Comparison of ENCODE assay signal across 36 cellular contexts in the genomic region with DNA sequence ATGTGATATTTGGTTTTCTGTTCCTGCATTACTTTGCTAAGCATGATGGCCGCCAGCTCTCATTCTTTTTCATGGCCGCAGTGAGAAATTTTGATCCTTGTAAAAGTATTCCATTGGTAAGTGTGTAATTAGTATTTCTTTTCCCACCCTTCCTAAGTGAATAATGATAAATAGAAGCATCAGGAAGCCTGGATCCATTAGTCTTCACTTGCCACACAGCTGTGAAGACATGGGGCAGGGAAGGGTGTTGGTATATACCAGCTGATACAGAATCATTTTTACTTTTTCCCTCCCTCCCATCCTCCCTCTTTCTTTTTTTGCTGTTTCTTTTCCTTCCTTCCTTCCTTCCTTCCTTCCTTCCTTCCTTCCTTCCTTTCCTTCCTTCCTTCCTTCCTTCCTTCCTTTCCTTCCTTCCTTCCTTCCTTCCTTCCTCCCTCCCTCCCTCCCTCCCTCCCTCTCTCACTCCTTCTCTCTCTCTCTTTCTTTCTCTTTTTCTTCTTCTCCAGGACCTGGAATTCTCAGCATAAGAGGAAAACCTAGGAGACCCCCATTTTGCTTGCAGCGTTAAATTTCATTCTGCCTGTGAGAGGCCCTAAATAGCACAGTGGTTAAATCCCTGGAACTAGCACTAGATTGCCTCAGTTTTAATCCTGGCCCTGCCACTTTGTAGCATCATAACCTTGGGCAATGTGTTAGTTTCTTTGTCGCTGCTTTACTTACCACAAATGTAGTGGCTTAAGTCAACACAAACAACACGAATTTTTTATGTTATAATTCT. TPM values are rescaled to one million over a fixed set of nuclear protein-coding genes. Genes with fewer than 3 reads are reported as not detected.
"Had no signal": no experiment of that assay in that cellular context is flagged by ENCODE, and none has a peak within 500 bp of the region (broad histone marks: within the 10 kb centered on the region; RNA-seq: fewer than 3 reads in every experiment).

No MANE protein-coding gene starts in this region.

- H3K4me3 ChIP-seq: adrenal gland, breast epithelium had no signal

- H3K36me3 ChIP-seq: adrenal gland, brain microvascular endothelial cell, breast epithelium had no signal

- FAIRE-seq: TTC549 had no signal

- H3K36me3 Mint-ChIP-seq: activated CD4-positive, alpha-beta memory T cell treated with anti-CD3 and anti-CD28 coated beads for 36 hours; activated naive CD4-positive, alpha-beta T cell treated with anti-CD3 and anti-CD28 coated beads, Interleukin-2, amount 10 ng/mL, durations not matched to agents 7 days and 5 days; activated naive CD4-positive, alpha-beta T cell treated with anti-CD3 and anti-CD28 coated beads, Interleukin-2, amount 50 U/mL, for 72 hours; activated naive CD8-positive, alpha-beta T cell treated with anti-CD3 and anti-CD28 coated beads for 36 hours had no signal

- H3K4me1 Mint-ChIP-seq: activated CD4-positive, alpha-beta T cell treated with anti-CD3 and anti-CD28 coated beads, Interleukin-2, amount 10 ng/mL, durations not matched to agents 24 days and 14 days; activated naive CD4-positive, alpha-beta T cell treated with anti-CD3 and anti-CD28 coated beads, Interleukin-2, amount 10 ng/mL, durations not matched to agents 7 days and 5 days; activated naive CD8-positive, alpha-beta T cell treated with anti-CD3 and anti-CD28 coated beads for 36 hours; activated T-helper 17 cell treated with anti-CD3 and anti-CD28 coated beads, Interleukin-2, amount 50 U/mL, for 72 hours had no signal

- ATAC-seq: activated CD8-positive, alpha-beta T cell treated with anti-CD3 and anti-CD28 coated beads for 36 hours; activated naive CD4-positive, alpha-beta T cell treated with anti-CD3 and anti-CD28 coated beads, Interleukin-2, amount 50 U/mL, for 72 hours; activated T-cell treated with anti-CD3 and anti-CD28 coated beads, Interleukin-2, amount 50 U/mL, for 4 hours; activated T-cell treated with anti-CD3 and anti-CD28 coated beads, Interleukin-2, amount 50 U/mL, for 72 hours; activated T-helper 17 cell treated with anti-CD3 and anti-CD28 coated beads, Interleukin-2, amount 50 U/mL, for 72 hours had no signal

- H3K4me1 ChIP-seq: breast epithelium had no signal

- H3K27ac Mint-ChIP-seq: activated B cell treated with CpG ODN at 0.5 μM for 24 hours; activated CD4-positive, alpha-beta memory T cell treated with anti-CD3 and anti-CD28 coated beads for 36 hours; activated CD4-positive, alpha-beta T cell treated with anti-CD3 and anti-CD28 coated beads, Interleukin-2, amount 10 ng/mL, durations not matched to agents 24 days and 14 days; activated CD8-positive, alpha-beta T cell treated with anti-CD3 and anti-CD28 coated beads for 36 hours; activated naive CD4-positive, alpha-beta T cell treated with anti-CD3 and anti-CD28 coated beads, Interleukin-2, amount 10 ng/mL, durations not matched to agents 7 days and 5 days; activated naive CD4-positive, alpha-beta T cell treated with anti-CD3 and anti-CD28 coated beads, Interleukin-2, amount 50 U/mL, for 72 hours; activated naive CD8-positive, alpha-beta T cell treated with anti-CD3 and anti-CD28 coated beads for 36 hours; activated T-cell treated with anti-CD3 and anti-CD28 coated beads, Interleukin-2, amount 50 U/mL, for 72 hours; activated T-helper 1 cell treated with anti-CD3 and anti-CD28 coated beads, Interleukin-12 subunit alpha, Interleukin-12 subunit beta, Interleukin-2, Interleukin-4 antibody, amounts not matched to agents 30 ng/mL and 10 ng/mL and 1 ng/mL, durations not matched to agents 14 hours and 24 hours and 36 hours; activated T-helper 17 cell treated with anti-CD3 and anti-CD28 coated beads, Interleukin-2, amount 50 U/mL, for 72 hours; T-helper 1 cell treated with Interleukin-12 subunit alpha and Interleukin-12 subunit beta and Interleukin-4 antibody, amounts not matched to agents 30 μg/mL and 1 μg/mL, for 36 hours; T-helper 2 cell treated with Interferon-gamma antibody and Interleukin-4, amounts not matched to agents 5 μg/mL and 100 μg/mL, for 36 hours had no signal

- H3K9me3 ChIP-seq: adrenal gland, breast epithelium had no signal

- H3K4me3 Mint-ChIP-seq: activated B cell treated with CpG ODN at 0.5 μM for 24 hours; activated CD4-positive, alpha-beta memory T cell treated with anti-CD3 and anti-CD28 coated beads for 36 hours; activated CD4-positive, alpha-beta T cell treated with anti-CD3 and anti-CD28 coated beads, Interleukin-2, amount 10 ng/mL, durations not matched to agents 24 days and 14 days; activated CD8-positive, alpha-beta T cell treated with anti-CD3 and anti-CD28 coated beads for 36 hours; activated naive CD4-positive, alpha-beta T cell treated with anti-CD3 and anti-CD28 coated beads, Interleukin-2, amount 10 ng/mL, durations not matched to agents 7 days and 5 days; activated naive CD8-positive, alpha-beta T cell treated with anti-CD3 and anti-CD28 coated beads for 36 hours; activated T-cell treated with anti-CD3 and anti-CD28 coated beads, Interleukin-2, amount 50 U/mL, for 4 hours; activated T-cell treated with anti-CD3 and anti-CD28 coated beads, Interleukin-2, amount 50 U/mL, for 72 hours; activated T-helper 1 cell treated with anti-CD3 and anti-CD28 coated beads, Interleukin-12 subunit alpha, Interleukin-12 subunit beta, Interleukin-2, Interleukin-4 antibody, amounts not matched to agents 30 ng/mL and 10 ng/mL and 1 ng/mL, durations not matched to agents 14 hours and 24 hours and 36 hours; activated T-helper 17 cell treated with anti-CD3 and anti-CD28 coated beads, Interleukin-2, amount 50 U/mL, for 72 hours; T-helper 1 cell treated with Interleukin-12 subunit alpha and Interleukin-12 subunit beta and Interleukin-4 antibody, amounts not matched to agents 30 μg/mL and 1 μg/mL, for 36 hours; T-helper 2 cell treated with Interferon-gamma antibody and Interleukin-4, amounts not matched to agents 5 μg/mL and 100 μg/mL, for 36 hours had no signal

- H3K27ac ChIP-seq: adrenal gland, brain microvascular endothelial cell, breast epithelium, VCaP had no signal

- DNase-seq: activated B cell treated with CpG ODN at 0.5 μM for 24 hours; activated CD4-positive, alpha-beta memory T cell treated with anti-CD3 and anti-CD28 coated beads for 36 hours; activated CD4-positive, alpha-beta T cell treated with anti-CD3 and anti-CD28 coated beads for 4 hours; activated CD4-positive, alpha-beta T cell treated with anti-CD3 and anti-CD28 coated beads, Interleukin-2, amount 10 ng/mL, durations not matched to agents 24 days and 14 days; activated CD4-positive, alpha-beta T cell treated with anti-CD3 and anti-CD28 coated beads, Interleukin-2, amount 50 U/mL, for 1 hour; activated CD4-positive, alpha-beta T cell treated with anti-CD3 and anti-CD28 coated beads, Interleukin-2, amount 50 U/mL, for 4 hours; activated CD4-positive, CD25-positive, alpha-beta regulatory T cell treated with anti-CD3 and anti-CD28 coated beads, Interleukin-2, amount 50 U/mL, for 72 hours; activated CD8-positive, alpha-beta memory T cell treated with anti-CD3 and anti-CD28 coated beads, Interleukin-2, amount 50 U/mL, for 4 hours; activated CD8-positive, alpha-beta T cell treated with anti-CD3 and anti-CD28 coated beads for 36 hours; activated effector memory CD4-positive, alpha-beta T cell treated with anti-CD3 and anti-CD28 coated beads, Interleukin-2, amount 50 U/mL, for 16 hours; activated gamma-delta T cell treated with Interleukin-2 at 50 U/mL for 16 hours; activated naive CD4-positive, alpha-beta T cell treated with anti-CD3 and anti-CD28 coated beads, Interleukin-2, amount 10 ng/mL, durations not matched to agents 7 days and 5 days; activated naive CD4-positive, alpha-beta T cell treated with Interleukin-2 at 50 U/mL for 16 hours; activated naive CD8-positive, alpha-beta T cell treated with anti-CD3 and anti-CD28 coated beads for 36 hours; activated T-cell treated with anti-CD3 and anti-CD28 coated beads for 4 hours; activated T-cell treated with anti-CD3 and anti-CD28 coated beads, Interleukin-2, amount 50 U/mL, for 1 hour; activated T-cell treated with anti-CD3 and anti-CD28 coated beads, Interleukin-2, amount 50 U/mL, for 4 hours; activated T-cell treated with anti-CD3 and anti-CD28 coated beads, Interleukin-2, amount 50 U/mL, for 72 hours; adrenal gland; amniotic stem cell; aorta; brain microvascular endothelial cell; central memory CD4-positive, alpha-beta T cell; T-helper 1 cell; T-helper 2 cell; T-helper 9 cell had no signal

- H3K9me3 Mint-ChIP-seq: activated B cell treated with CpG ODN at 0.5 μM for 24 hours; activated CD4-positive, alpha-beta memory T cell treated with anti-CD3 and anti-CD28 coated beads for 36 hours; activated CD4-positive, alpha-beta T cell treated with anti-CD3 and anti-CD28 coated beads, Interleukin-2, amount 10 ng/mL, durations not matched to agents 24 days and 14 days; activated CD8-positive, alpha-beta T cell treated with anti-CD3 and anti-CD28 coated beads for 36 hours; activated naive CD4-positive, alpha-beta T cell treated with anti-CD3 and anti-CD28 coated beads, Interleukin-2, amount 50 U/mL, for 72 hours; activated naive CD8-positive, alpha-beta T cell treated with anti-CD3 and anti-CD28 coated beads for 36 hours; activated T-cell treated with anti-CD3 and anti-CD28 coated beads, Interleukin-2, amount 50 U/mL, for 4 hours; activated T-cell treated with anti-CD3 and anti-CD28 coated beads, Interleukin-2, amount 50 U/mL, for 72 hours; activated T-helper 1 cell treated with anti-CD3 and anti-CD28 coated beads, Interleukin-12 subunit alpha, Interleukin-12 subunit beta, Interleukin-2, Interleukin-4 antibody, amounts not matched to agents 30 ng/mL and 10 ng/mL and 1 ng/mL, durations not matched to agents 14 hours and 24 hours and 36 hours; activated T-helper 17 cell treated with anti-CD3 and anti-CD28 coated beads, Interleukin-2, amount 50 U/mL, for 72 hours; T-helper 1 cell treated with Interleukin-12 subunit alpha and Interleukin-12 subunit beta and Interleukin-4 antibody, amounts not matched to agents 30 μg/mL and 1 μg/mL, for 36 hours; T-helper 2 cell treated with Interferon-gamma antibody and Interleukin-4, amounts not matched to agents 5 μg/mL and 100 μg/mL, for 36 hours had no signal

RNA-seq across cellular contexts. Expression of a gene that starts 1.4 kb away (rescaled TPM):
- total RNA-seq: activated B cell treated with CpG ODN at 0.5 μM for 24 hours; activated CD4-positive, alpha-beta memory T cell treated with anti-CD3 and anti-CD28 coated beads for 36 hours; activated CD4-positive, alpha-beta T cell treated with anti-CD3 and anti-CD28 coated beads, Interleukin-2, amount 10 ng/mL, durations not matched to agents 24 days and 14 days; activated CD8-positive, alpha-beta memory T cell treated with anti-CD3 and anti-CD28 coated beads for 36 hours; activated CD8-positive, alpha-beta T cell treated with anti-CD3 and anti-CD28 coated beads for 36 hours; activated naive CD4-positive, alpha-beta T cell treated with anti-CD3 and anti-CD28 coated beads, Interleukin-2, amount 50 U/mL, for 72 hours; activated naive CD8-positive, alpha-beta T cell treated with anti-CD3 and anti-CD28 coated beads for 36 hours; activated T-cell treated with anti-CD3 and anti-CD28 coated beads, Interleukin-2, amount 50 U/mL, for 4 hours; activated T-cell treated with anti-CD3 and anti-CD28 coated beads, Interleukin-2, amount 50 U/mL, for 72 hours; activated T-helper 1 cell treated with anti-CD3 and anti-CD28 coated beads, Interleukin-12 subunit alpha, Interleukin-12 subunit beta, Interleukin-2, Interleukin-4 antibody, amounts not matched to agents 30 ng/mL and 10 ng/mL and 1 ng/mL, durations not matched to agents 14 hours and 24 hours and 36 hours; activated T-helper 17 cell treated with anti-CD3 and anti-CD28 coated beads, Interleukin-2, amount 50 U/mL, for 72 hours; aorta; breast epithelium; cardiac septum had no signal
